ENCODE assay signal across 16 cellular contexts in the genomic region with DNA sequence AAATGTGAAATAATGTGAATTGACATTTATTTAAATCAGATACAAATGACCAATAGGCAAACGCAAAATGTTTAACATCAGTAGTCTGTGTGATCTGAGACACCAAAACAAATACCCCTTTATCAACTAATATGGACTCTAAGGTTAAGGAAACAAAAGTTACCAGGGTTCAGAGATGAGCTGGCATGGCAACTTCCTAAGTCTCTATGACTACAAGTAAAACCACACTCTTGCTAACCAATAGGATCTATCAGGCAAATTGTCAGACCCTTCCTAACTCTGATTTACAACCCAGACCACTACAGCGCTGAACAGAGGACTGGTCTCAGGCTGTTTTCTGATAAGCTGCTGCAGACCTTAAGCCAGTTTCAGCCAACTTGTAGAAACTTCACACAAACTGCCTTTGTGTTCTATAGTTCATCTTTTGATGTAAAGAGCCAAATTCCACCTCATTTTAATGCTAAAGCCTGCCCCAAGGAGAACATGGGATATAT.
DNase-seq lines count a peak whose midpoint lies in the region; ATAC-seq lines count a peak whose summit lies in the region.
"Had no signal": no experiment of that assay in that cellular context is flagged by ENCODE, and none has a peak within 500 bp of the region (broad histone marks: within the 10 kb centered on the region; RNA-seq: fewer than 3 reads in every experiment).

No MANE protein-coding gene starts in this region.

- no peak overlapping the region for H3K4me3 ChIP-seq in mesodermal cell (ENCODE audit: extremely low read depth, insufficient read depth, low read length, poor library complexity, severe bottlenecking)
- H3K4me3 ChIP-seq: A549; BLaER1 treated with 17β-estradiol and CSF1 and Interleukin-3, amounts not matched to agents 10 nM and 100 nM; HAP-1 had no signal

- H3K4me1 ChIP-seq in mesodermal cell (ENCODE audit: control insufficient read depth, insufficient read depth, low read length, poor library complexity, severe bottlenecking) = no peaks in the 10 kb centered on the region
- H3K4me1 ChIP-seq: A549, HAP-1 had no signal

- H3K27ac ChIP-seq in mesodermal cell (ENCODE audit: low read depth, low read length, severe bottlenecking) = peak overlapping the region; percentile 51
- H3K27ac ChIP-seq: A549 had no signal

- no peaks in the 10 kb centered on the region for H3K36me3 ChIP-seq in mesodermal cell (ENCODE audit: control insufficient read depth, insufficient read depth, low read length)
- H3K36me3 ChIP-seq: BLaER1 treated with 17β-estradiol and CSF1 and Interleukin-3, amounts not matched to agents 10 nM and 100 nM; HAP-1 had no signal

- DNase-seq in ELF-1 (ENCODE audit: low read depth, low spot score) = peak; percentile 48
- DNase-seq in RPMI7951 (ENCODE audit: low read depth) = peak; percentile 30
- DNase-seq in NCI-H748 treated with DMSO at 0.1 percent for 48 hours (lab: John Stamatoyannopoulos, UW) = no peak
- DNase-seq in putamen (ENCODE audit: low spot score) = no peak
- DNase-seq: KG1, NCI-H1436, NCI-H2029 treated with DMSO at 0.1 percent for 48 hours, NCI-H2171 treated with DMSO at 0.1 percent for 48 hours, NCI-H510A, SW 1271 had no signal

- peak; percentile 23 for ATAC-seq in HG02884 (IDR thresholded peaks at IDR 0.05; ENCODE audit: unreplicated experiment)
- no peak for ATAC-seq in GM21423 (IDR thresholded peaks at IDR 0.05; ENCODE audit: unreplicated experiment)
- ATAC-seq: A549 had no signal

- WGBS in mesodermal cell (ENCODE audit: insufficient coverage in 2 of 2), 2 experiments = 78% methylated on average over 1 of the region's 2 CpGs; no CpG with 5 or more reads in 1 of the 2 experiments

- H3K9me3 ChIP-seq in mesodermal cell (ENCODE audit: control insufficient read depth, low read length) = no peaks in the 10 kb centered on the region
- H3K9me3 ChIP-seq: A549; BLaER1 treated with 17β-estradiol and CSF1 and Interleukin-3, amounts not matched to agents 10 nM and 100 nM; HAP-1 had no signal

Comparison
In these comparisons a context has a peak if more than half of its experiments do, and no peak if none do; other contexts are left out.
1. DNase-seq: peak in ELF-1 (single experiment) and RPMI7951 (single experiment); none in NCI-H748 treated with DMSO at 0.1 percent for 48 hours (single experiment) and putamen (single experiment).